8 cellular contexts compared by ENCODE assay signal in the genomic region with DNA sequence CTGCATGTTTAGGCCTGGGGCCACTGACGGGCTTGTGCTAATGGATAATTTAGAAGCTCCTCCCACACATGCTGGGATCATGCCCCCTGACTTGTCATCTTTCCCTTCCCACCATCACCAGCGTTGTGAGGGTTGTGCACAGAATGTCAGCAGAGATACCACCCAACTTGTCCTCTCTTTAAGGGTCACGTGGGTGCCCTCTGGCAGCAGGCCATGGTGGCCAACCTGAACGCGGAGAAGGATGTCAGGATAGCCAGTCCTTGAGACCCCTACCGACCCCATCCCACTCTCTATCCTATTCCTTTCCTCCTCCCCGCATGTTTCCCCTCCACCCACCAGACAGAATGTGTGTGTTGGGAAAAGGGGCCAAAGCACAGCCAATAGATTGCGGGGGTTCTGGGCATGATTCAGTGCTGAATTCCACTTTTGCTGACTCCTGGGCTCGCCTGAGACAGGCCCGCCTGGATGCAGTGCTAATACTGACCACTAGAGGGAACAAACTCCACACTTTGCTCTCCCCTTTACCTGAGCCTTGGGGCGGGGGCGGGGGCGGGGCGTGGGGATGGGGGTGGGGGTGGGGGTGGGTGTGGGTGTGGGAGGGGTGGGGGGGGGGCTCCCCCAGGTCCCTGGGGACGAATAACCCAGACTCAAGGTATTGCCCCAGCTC. TPM values are rescaled to one million over a fixed set of nuclear protein-coding genes. Genes with fewer than 3 reads are reported as not detected.
DNase-seq lines count a peak whose midpoint lies in the region; TF ChIP-seq lines count a peak whose summit lies in the region.

A gene (minus strand): TSS at position 10 of the 667 bp plus-strand sequence. CDS start 143 bp downstream, outside the sequence.

- TF ChIP-seq CTCF in Calu3 (IDR thresholded peaks at IDR 0.05; ENCODE audit: unreplicated experiment) (no peak), astrocyte of the cerebellum (IDR thresholded peaks at IDR 0.05; ENCODE audit: low read depth, low read length, missing control alignments) (peak; percentile 68)

- no peak within 1 kb of the TSS for H3K4me3 Mint-ChIP-seq in Calu3 (ENCODE audit: low read depth, unreplicated experiment)
- H3K4me3 Mint-ChIP-seq in immature natural killer cell: no peak within 1 kb of the TSS

- no peak within 1 kb of the TSS for H3K4me3 ChIP-seq in astrocyte of the cerebellum (ENCODE audit: low read depth, low read length)

- intact Hi-C loops in Calu3 (cut with micrococcal nuclease; ENCODE audit: unreplicated experiment): no loop called here

- no TSS peak for BruUV-seq in Calu3 (replicated peaks; lab: Mats Ljungman, UMichigan)

- peak; percentile 56 for DNase-seq in Calu3
- peak in 41 of 76 experiments; percentile 1 to 64 (median 25) for DNase-seq in HUDEP-2 (lab: John Stamatoyannopoulos, UW; ENCODE audit: unreplicated experiment in 76 of 76)
- DNase-seq in T-helper 22 cell (ENCODE audit: low read depth): peak; percentile 14
- DNase-seq in astrocyte of the cerebellum (ENCODE audit: low read depth): peak; percentile 13
- peak; percentile 27 to 46 (median 35) for DNase-seq in immature natural killer cell
- peak; percentile 71 for DNase-seq in stimulated activated CD4-positive, alpha-beta T cell treated with anti-CD3 and anti-CD28 coated beads, Interleukin-4, amount 100 ng/mL, for 24 hours
- no peak for DNase-seq in GOT3 (lab: John Stamatoyannopoulos, UW)
- DNase-seq in occipital lobe (lab: John Stamatoyannopoulos, UW): no peak

- H3K27me3 Mint-ChIP-seq in Calu3 (ENCODE audit: unreplicated experiment) (peaks cover 46% of the 10 kb centered on the region), immature natural killer cell (ENCODE audit: low read depth in 3 of 3) (peaks cover 0 to 6% (median 2%) of the 10 kb centered on the region in 3 donors)

- H3K27ac Mint-ChIP-seq in Calu3 (ENCODE audit: unreplicated experiment): no peak within 1 kb of the TSS
- no peak within 1 kb of the TSS for H3K27ac Mint-ChIP-seq in immature natural killer cell

- in situ Hi-C loops in astrocyte of the cerebellum (cut with HindIII; ENCODE audit: low sequenced_read_pairs): no loop called here

- H3K9me3 Mint-ChIP-seq in Calu3 (ENCODE audit: low read depth, unreplicated experiment) (no peaks in the 10 kb centered on the region), immature natural killer cell (no peaks in the 10 kb centered on the region)

- H3K36me3 Mint-ChIP-seq in Calu3 (ENCODE audit: insufficient read depth, unreplicated experiment) (no peaks in the 10 kb centered on the region), immature natural killer cell (no peaks in the 10 kb centered on the region)

- CTCF ChIA-PET in Calu3 (lab: Charles Lee): interaction anchor here (0.6 kb wide), 1 partner anchor 29 kb away, joined by 4 read pairs; no protein-coding TSS in a partner anchor

- no peaks in the 10 kb centered on the region for H3K4me1 Mint-ChIP-seq in Calu3 (ENCODE audit: low read depth, unreplicated experiment)
- H3K4me1 Mint-ChIP-seq in immature natural killer cell: peaks cover 0 to 2% of the 10 kb centered on the region in 2 donors

RNA-seq across cellular contexts. Expression of the gene that starts here (rescaled TPM):
- total RNA-seq in Calu3 (2022): not detected in 2 replicates
- not detected for polyA plus RNA-seq in immature natural killer cell
- total RNA-seq in occipital lobe: not detected

Comparison
In these comparisons a context has a peak if more than half of its experiments do, and no peak if none do; other contexts are left out.
1. Peak in DNase-seq in Calu3; RNA of the gene not detected or under 1 TPM.
2. Peak in DNase-seq in immature natural killer cell; RNA of the gene not detected or under 1 TPM.
3. DNase-seq: peak in HUDEP-2 (41 of 76), T-helper 22 cell (single experiment), astrocyte of the cerebellum (single experiment) and stimulated activated CD4-positive, alpha-beta T cell treated with anti-CD3 and anti-CD28 coated beads, Interleukin-4, amount 100 ng/mL, for 24 hours (single experiment); none in GOT3 (single experiment) and occipital lobe (single experiment).